21 cellular contexts compared by ENCODE assay signal in genomic region chr12:91142184-91142583, GRCh38. TPM values are rescaled to one million over a fixed set of nuclear protein-coding genes. Genes with fewer than 3 reads are reported as not detected.
A peak's percentile ranks its signal among the peaks of the same experiment; 100 is the strongest.
DNase-seq lines count a peak whose midpoint lies in the region; ATAC-seq and TF ChIP-seq lines count a peak whose summit lies in the region.
"Had no signal": no experiment of that assay in that cellular context is flagged by ENCODE, and none has a peak within 500 bp of the region (broad histone marks: within the 10 kb centered on the region; RNA-seq: fewer than 3 reads in every experiment).

No MANE protein-coding gene starts in this region.

- POLR2A ChIA-PET in naive thymus-derived CD8-positive, alpha-beta T cell (lab: Charles Lee): no interaction called here

- H3K27ac ChIP-seq in skeletal muscle tissue (ENCODE audit: low read depth, low read length): peak overlapping the region; percentile 8
- H3K27ac ChIP-seq: cardiac muscle cell, right lobe of liver had no signal

- H3K36me3 Mint-ChIP-seq in naive thymus-derived CD8-positive, alpha-beta T cell: no peaks in the 10 kb centered on the region

- peaks cover 0 to 4% (median 0%) of the 10 kb centered on the region in 9 donors for H3K9me3 Mint-ChIP-seq in naive thymus-derived CD8-positive, alpha-beta T cell
- H3K9me3 Mint-ChIP-seq: nephron progenitor cell had no signal

- no peak overlapping the region for H3K9ac ChIP-seq in skeletal muscle tissue (ENCODE audit: low read depth in 1 of 3, low read length in 3 of 3)

- no peak for ATAC-seq in GM21737 (IDR thresholded peaks at IDR 0.05; ENCODE audit: unreplicated experiment)
- ATAC-seq in naive thymus-derived CD8-positive, alpha-beta T cell: no peak
- no peak for ATAC-seq in HG02840 (IDR thresholded peaks at IDR 0.05; ENCODE audit: low FRiP score, unreplicated experiment)
- ATAC-seq: left lobe of liver, PC-3, right lobe of liver had no signal

- H3K27ac Mint-ChIP-seq in naive thymus-derived CD8-positive, alpha-beta T cell: no peak overlapping the region
- H3K27ac Mint-ChIP-seq: nephron progenitor cell had no signal

- no peaks in the 10 kb centered on the region for H3K36me3 ChIP-seq in skeletal muscle tissue (ENCODE audit: control insufficient read depth in 3 of 3, insufficient read depth in 3 of 3, low read length in 3 of 3)
- H3K36me3 ChIP-seq: BE2C, cardiac muscle cell, right lobe of liver, tibial nerve had no signal

- H3K4me3 ChIP-seq in cardiac fibroblast (replicated peaks in 1 of 2; ENCODE audit: low read depth in 2 of 2, low read length in 2 of 2) (no peak overlapping the region), skeletal muscle tissue (ENCODE audit: low read length in 3 of 3) (no peak overlapping the region)
- H3K4me3 ChIP-seq: cardiac muscle cell, right lobe of liver, tibial nerve had no signal

- H3K9me3 ChIP-seq in skeletal muscle tissue (ENCODE audit: control insufficient read depth in 3 of 3, low read length in 3 of 3): no peaks in the 10 kb centered on the region
- H3K9me3 ChIP-seq: BE2C, right lobe of liver, tibial nerve had no signal

- H3K27me3 ChIP-seq in skeletal muscle tissue (ENCODE audit: control insufficient read depth in 3 of 3, insufficient read depth in 3 of 3, low read length in 3 of 3): no peaks in the 10 kb centered on the region
- H3K27me3 ChIP-seq: BE2C, cardiac muscle cell, right lobe of liver, tibial nerve had no signal

- H3K4me1 Mint-ChIP-seq in naive thymus-derived CD8-positive, alpha-beta T cell: no peaks in the 10 kb centered on the region

- H3K4me3 Mint-ChIP-seq in naive thymus-derived CD8-positive, alpha-beta T cell: no peak overlapping the region
- H3K4me3 Mint-ChIP-seq: nephron progenitor cell had no signal

- peaks cover 1 to 16% (median 13%) of the 10 kb centered on the region in 5 donors for H3K27me3 Mint-ChIP-seq in naive thymus-derived CD8-positive, alpha-beta T cell

- DNase-seq in GM03348 (ENCODE audit: low spot score): peak; percentile 4
- DNase-seq in cardiac fibroblast (ENCODE audit: low read depth in 2 of 2): peak; percentile 60 to 89
- DNase-seq in hepatic stellate cell (ENCODE audit: low spot score): peak; percentile 9
- DNase-seq in NCI-H1694 (lab: John Stamatoyannopoulos, UW): no peak
- no peak for DNase-seq in naive thymus-derived CD8-positive, alpha-beta T cell
- DNase-seq: activated effector memory CD4-positive, alpha-beta T cell treated with anti-CD3 and anti-CD28 coated beads, Interleukin-2, amount 50 U/mL, for 16 hours; BE2C; DMS 273 treated with DMSO at 0.1 percent for 48 hours; NCI-H2029 treated with DMSO at 0.1 percent for 48 hours; NCI-H526; nephron progenitor cell; PC-3; right lobe of liver; stimulated activated CD4-positive, alpha-beta T cell treated with anti-CD3 and anti-CD28 coated beads, Interleukin-4, amount 100 ng/mL, for 4 hours; SW 1271 had no signal

- H3K4me1 ChIP-seq in skeletal muscle tissue (ENCODE audit: control insufficient read depth in 3 of 3, insufficient read depth in 3 of 3, low read length in 3 of 3): peaks cover 3 to 8% (median 4%) of the 10 kb centered on the region in 3 donors
- H3K4me1 ChIP-seq: right lobe of liver had no signal

- TF ChIP-seq CTCF in cardiac fibroblast (IDR thresholded peaks at IDR 0.05; ENCODE audit: low read depth, low read length): no peak

RNA-seq across cellular contexts. Expression of gene LUM, which starts 30.9 kb away (rescaled TPM):
- total RNA-seq in skeletal muscle tissue: 396 TPM
- total RNA-seq in naive thymus-derived CD8-positive, alpha-beta T cell: not detected
- polyA plus RNA-seq in naive thymus-derived CD8-positive, alpha-beta T cell: not detected

RNA-seq across cellular contexts. Expression of gene DCN, which starts 40.4 kb away (rescaled TPM):
- total RNA-seq in skeletal muscle tissue: 688 TPM
- total RNA-seq in naive thymus-derived CD8-positive, alpha-beta T cell: not detected
- not detected for polyA plus RNA-seq in naive thymus-derived CD8-positive, alpha-beta T cell
- total RNA-seq: PC-3 had no signal

Comparison
In these comparisons a context has a peak if more than half of its experiments do, and no peak if none do; other contexts are left out.
1. DNase-seq: peak in GM03348 (single experiment), cardiac fibroblast (2 of 2) and hepatic stellate cell (single experiment); none in NCI-H1694 (single experiment) and naive thymus-derived CD8-positive, alpha-beta T cell (0 of 10).
2. RNA of gene LUM, which starts 30.9 kb away (total RNA-seq): 396 TPM in skeletal muscle tissue (single experiment); not detected in naive thymus-derived CD8-positive, alpha-beta T cell; every median in the first group is over 100 times any median in the second.
3. RNA of gene DCN, which starts 40.4 kb away (total RNA-seq): 688 TPM in skeletal muscle tissue (single experiment); not detected in naive thymus-derived CD8-positive, alpha-beta T cell; every median in the first group is over 100 times any median in the second.